Comparison of ENCODE assay signal across 9 cellular contexts in genomic region chr4:681736-682451, GRCh38. TPM values are rescaled to one million over a fixed set of nuclear protein-coding genes. Genes with fewer than 3 reads are reported as not detected.
DNase-seq lines count a peak whose midpoint lies in the region; ATAC-seq and TF ChIP-seq lines count a peak whose summit lies in the region.
"Had no signal": no experiment of that assay in that cellular context is flagged by ENCODE, and none has a peak within 500 bp of the region (broad histone marks: within the 10 kb centered on the region; RNA-seq: fewer than 3 reads in every experiment).

No MANE protein-coding gene starts in this region.

- H3K27me3 Mint-ChIP-seq in activated CD8-positive, alpha-beta memory T cell treated with anti-CD3 and anti-CD28 coated beads, Interleukin-2, amount 10 ng/mL, durations not matched to agents 7 days and 5 days = no peaks in the 10 kb centered on the region

- H3K4me3 ChIP-seq in epithelial cell of proximal tubule (ENCODE audit: low read depth, low read length) = peak overlapping the region; percentile 39
- H3K4me3 ChIP-seq: SK-N-MC had no signal

- ATAC-seq in activated CD8-positive, alpha-beta memory T cell treated with anti-CD3 and anti-CD28 coated beads, Interleukin-2, amount 10 ng/mL, durations not matched to agents 7 days and 5 days = peak; percentile 11
- ATAC-seq in GM19467 (IDR thresholded peaks at IDR 0.05; ENCODE audit: unreplicated experiment) (no peak), HG03039 (IDR thresholded peaks at IDR 0.05; ENCODE audit: unreplicated experiment) (no peak)

- H3K9me3 Mint-ChIP-seq in activated CD8-positive, alpha-beta memory T cell treated with anti-CD3 and anti-CD28 coated beads, Interleukin-2, amount 10 ng/mL, durations not matched to agents 7 days and 5 days (ENCODE audit: low read depth) = no peaks in the 10 kb centered on the region

- no peak overlapping the region for H3K27ac Mint-ChIP-seq in activated CD8-positive, alpha-beta memory T cell treated with anti-CD3 and anti-CD28 coated beads, Interleukin-2, amount 10 ng/mL, durations not matched to agents 7 days and 5 days

- CTCF ChIA-PET in activated CD8-positive, alpha-beta memory T cell treated with anti-CD3 and anti-CD28 coated beads, Interleukin-2, amount 10 ng/mL, durations not matched to agents 7 days and 5 days (lab: Charles Lee) = no interaction called here

- peak overlapping the region; percentile 20 for H3K4me3 Mint-ChIP-seq in activated CD8-positive, alpha-beta memory T cell treated with anti-CD3 and anti-CD28 coated beads, Interleukin-2, amount 10 ng/mL, durations not matched to agents 7 days and 5 days

- peak; percentile 65 for DNase-seq in activated CD8-positive, alpha-beta memory T cell treated with anti-CD3 and anti-CD28 coated beads, Interleukin-2, amount 10 ng/mL, durations not matched to agents 7 days and 5 days
- DNase-seq in activated CD8-positive, alpha-beta memory T cell treated with anti-CD3 and anti-CD28 coated beads, Interleukin-2, amount 50 U/mL, for 4 hours = no peak
- DNase-seq in NCI-H526 (lab: John Stamatoyannopoulos, UW) (peak; percentile 45 to 92), epithelial cell of proximal tubule (ENCODE audit: low read depth) (no peak), posterior vena cava (ENCODE audit: low spot score) (no peak)
- peak; percentile 18 for DNase-seq in stimulated activated naive CD4-positive, alpha-beta T cell treated with Interleukin-2 at 50 U/mL for 16 hours (lab: John Stamatoyannopoulos, UW)

- H3K36me3 Mint-ChIP-seq in activated CD8-positive, alpha-beta memory T cell treated with anti-CD3 and anti-CD28 coated beads, Interleukin-2, amount 10 ng/mL, durations not matched to agents 7 days and 5 days = no peaks in the 10 kb centered on the region

- peaks cover 9% of the 10 kb centered on the region for H3K4me1 Mint-ChIP-seq in activated CD8-positive, alpha-beta memory T cell treated with anti-CD3 and anti-CD28 coated beads, Interleukin-2, amount 10 ng/mL, durations not matched to agents 7 days and 5 days

- no peak for TF ChIP-seq CTCF in epithelial cell of proximal tubule (conservative IDR thresholded peaks at IDR 0.05; ENCODE audit: low read depth, low read length)

- intact Hi-C loops in posterior vena cava (cut with DNase I) = no loop called here

RNA-seq across cellular contexts. Expression of gene SLC49A3, which starts 7.1 kb away (rescaled TPM):
- 1 to 10 TPM; 1.1 to 1.5 TPM for total RNA-seq in activated CD8-positive, alpha-beta memory T cell treated with anti-CD3 and anti-CD28 coated beads, Interleukin-2, amount 10 ng/mL, durations not matched to agents 7 days and 5 days
- 2.9 and 4.1 TPM in 2 replicates for total RNA-seq in epithelial cell of proximal tubule
- total RNA-seq in posterior vena cava = 10 to 100 TPM in 1 of 2 donors, 1 to 10 TPM in 1; 9.3 to 10.4 TPM

RNA-seq across cellular contexts. Expression of gene MYL5, which starts 7.6 kb away (rescaled TPM):
- total RNA-seq in activated CD8-positive, alpha-beta memory T cell treated with anti-CD3 and anti-CD28 coated beads, Interleukin-2, amount 10 ng/mL, durations not matched to agents 7 days and 5 days = 10 to 100 TPM; 14.3 to 19.8 TPM
- total RNA-seq in epithelial cell of proximal tubule (4.0 and 6.3 TPM in 2 replicates), posterior vena cava (10 to 100 TPM in 1 of 2 donors, 1 to 10 TPM in 1; 7.9 to 12.4 TPM)

RNA-seq across cellular contexts. Expression of gene ATP5ME, which starts 7.8 kb away (rescaled TPM):
- total RNA-seq in activated CD8-positive, alpha-beta memory T cell treated with anti-CD3 and anti-CD28 coated beads, Interleukin-2, amount 10 ng/mL, durations not matched to agents 7 days and 5 days = 100 to 1,000 TPM; 213 to 231 TPM
- total RNA-seq in epithelial cell of proximal tubule = 138 and 192 TPM in 2 replicates
- 100 to 1,000 TPM; 180 to 237 TPM for total RNA-seq in posterior vena cava

RNA-seq across cellular contexts. Expression of gene PCGF3, which starts 23.7 kb away (rescaled TPM):
- total RNA-seq in activated CD8-positive, alpha-beta memory T cell treated with anti-CD3 and anti-CD28 coated beads, Interleukin-2, amount 10 ng/mL, durations not matched to agents 7 days and 5 days = 10 to 100 TPM; 38.9 to 49.0 TPM
- total RNA-seq in epithelial cell of proximal tubule = 34.6 and 35.2 TPM in 2 replicates
- 10 to 100 TPM; 25.6 to 35.8 TPM for total RNA-seq in posterior vena cava

RNA-seq across cellular contexts. Expression of gene PDE6B, which starts 56.5 kb away (rescaled TPM):
- 10 to 100 TPM; 10.0 to 14.6 TPM for total RNA-seq in activated CD8-positive, alpha-beta memory T cell treated with anti-CD3 and anti-CD28 coated beads, Interleukin-2, amount 10 ng/mL, durations not matched to agents 7 days and 5 days
- 4.1 and 5.7 TPM in 2 replicates for total RNA-seq in epithelial cell of proximal tubule
- total RNA-seq in posterior vena cava = 1 to 10 TPM; 1.4 to 3.7 TPM

Comparison
In these comparisons a context has a peak if more than half of its experiments do, and no peak if none do; other contexts are left out.
1. DNase-seq: peak in activated CD8-positive, alpha-beta memory T cell treated with anti-CD3 and anti-CD28 coated beads, Interleukin-2, amount 10 ng/mL, durations not matched to agents 7 days and 5 days (single experiment), NCI-H526 (2 of 2) and stimulated activated naive CD4-positive, alpha-beta T cell treated with Interleukin-2 at 50 U/mL for 16 hours (single experiment); none in activated CD8-positive, alpha-beta memory T cell treated with anti-CD3 and anti-CD28 coated beads, Interleukin-2, amount 50 U/mL, for 4 hours (single experiment), epithelial cell of proximal tubule (single experiment) and posterior vena cava (single experiment).